Comparison of ENCODE assay signal across 8 cellular contexts in genomic region chr1:1374861-1375662, GRCh38. TPM values are rescaled to one million over a fixed set of nuclear protein-coding genes. Genes with fewer than 3 reads are reported as not detected.
DNase-seq lines count a peak whose midpoint lies in the region; ATAC-seq and TF ChIP-seq lines count a peak whose summit lies in the region.

Gene AURKAIP1, minus strand, starts transcription at chr1:1375207. Its CDS starts 451 bp downstream, at chr1:1374756.

- ATAC-seq in HG03442 (IDR thresholded peaks at IDR 0.05; ENCODE audit: unreplicated experiment), result peak; percentile 87
- peak; percentile 97 for ATAC-seq in activated CD4-positive, alpha-beta T cell treated with anti-CD3 and anti-CD28 coated beads for 36 hours

- peak within 1 kb of the TSS; percentile 91 for H3K27ac Mint-ChIP-seq in activated CD4-positive, alpha-beta T cell treated with anti-CD3 and anti-CD28 coated beads for 36 hours

- DNase-seq in BJ (ENCODE audit: low read depth) (peak; percentile 99), GM19238 (ENCODE audit: insufficient read length, low spot score) (peak; percentile 99), NCI-H524 (lab: John Stamatoyannopoulos, UW) (peak; percentile 97 to 99), choroid plexus epithelial cell (ENCODE audit: low read depth) (peak; percentile 100), kidney epithelial cell (ENCODE audit: low read depth) (peak; percentile 99)
- DNase-seq in activated CD4-positive, alpha-beta T cell treated with anti-CD3 and anti-CD28 coated beads for 36 hours, result peak; percentile 98
- peak; percentile 93 to 97 for DNase-seq in stimulated activated CD4-positive, alpha-beta T cell treated with anti-CD3 and anti-CD28 coated beads, Interleukin-15, amount 100 ng/mL, for 48 hours (ENCODE audit: low read depth in 2 of 2)

- TF ChIP-seq CTCF in BJ (IDR thresholded peaks at IDR 0.05; ENCODE audit: insufficient read depth, low read depth, low read length) (peak; percentile 51), choroid plexus epithelial cell (conservative IDR thresholded peaks at IDR 0.05; ENCODE audit: low read depth, low read length) (peak; percentile 29), kidney epithelial cell (IDR thresholded peaks at IDR 0.05; ENCODE audit: insufficient read depth, low read length, poor library complexity, severe bottlenecking) (peak; percentile 17)

- peaks cover 9% of the 10 kb centered on the region for H3K36me3 Mint-ChIP-seq in activated CD4-positive, alpha-beta T cell treated with anti-CD3 and anti-CD28 coated beads for 36 hours (ENCODE audit: low read depth)

- H3K9me3 Mint-ChIP-seq in activated CD4-positive, alpha-beta T cell treated with anti-CD3 and anti-CD28 coated beads for 36 hours (ENCODE audit: low read depth), result no peaks in the 10 kb centered on the region

- H3K4me3 ChIP-seq in BJ (ENCODE audit: low read depth, low read length) (peak within 1 kb of the TSS; percentile 78), choroid plexus epithelial cell (ENCODE audit: low read depth, low read length) (peak within 1 kb of the TSS; percentile 85), kidney epithelial cell (ENCODE audit: low read depth, low read length) (peak within 1 kb of the TSS; percentile 96)

- CTCF ChIA-PET in BJ (lab: Yijun Ruan, JAX), result interaction anchor here (0.6 to 6.4 kb wide), 10 partner anchors 11 to 1941 kb away, joined by 3 to 46 read pairs (median 4); partner anchors contain the start of genes CCNL2 and DVL1
- CTCF ChIA-PET in activated CD4-positive, alpha-beta T cell treated with anti-CD3 and anti-CD28 coated beads for 36 hours (lab: Charles Lee), result interaction anchor here (0.5 to 2.2 kb wide), 9 partner anchors 15 to 159 kb away, joined by 3 to 9 read pairs (median 3); partner anchors contain the start of gene CCNL2

- peaks cover 27% of the 10 kb centered on the region for H3K4me1 Mint-ChIP-seq in activated CD4-positive, alpha-beta T cell treated with anti-CD3 and anti-CD28 coated beads for 36 hours

- H3K27me3 ChIP-seq in BJ (ENCODE audit: control insufficient read depth, insufficient read depth, low read length) (no peaks in the 10 kb centered on the region), kidney epithelial cell (ENCODE audit: control insufficient read depth, insufficient read depth, low read length) (no peaks in the 10 kb centered on the region)

- peak within 1 kb of the TSS; percentile 87 for H3K4me3 Mint-ChIP-seq in activated CD4-positive, alpha-beta T cell treated with anti-CD3 and anti-CD28 coated beads for 36 hours

- H3K27me3 Mint-ChIP-seq in activated CD4-positive, alpha-beta T cell treated with anti-CD3 and anti-CD28 coated beads for 36 hours, result no peaks in the 10 kb centered on the region

- H3K36me3 ChIP-seq in BJ (ENCODE audit: control insufficient read depth, insufficient read depth, low read length) (peaks cover 5% of the 10 kb centered on the region), kidney epithelial cell (ENCODE audit: control insufficient read depth, insufficient read depth, low read length) (no peaks in the 10 kb centered on the region)

- POLR2A ChIA-PET in BJ (lab: Charles Lee), result interaction anchor here (0.5 to 1.2 kb wide), 9 partner anchors 16 to 534 kb away, joined by 3 to 19 read pairs (median 5); partner anchors contain the start of genes CCNL2 and MXRA8
- POLR2A ChIA-PET in activated CD4-positive, alpha-beta T cell treated with anti-CD3 and anti-CD28 coated beads for 36 hours (lab: Charles Lee), result interaction anchor here (0.5 to 1.3 kb wide), 9 partner anchors 14 to 195 kb away, joined by 3 to 12 read pairs (median 4); partner anchors contain the start of genes CCNL2 and MRPL20

- intact Hi-C loops in activated CD4-positive, alpha-beta T cell treated with anti-CD3 and anti-CD28 coated beads for 36 hours (cut with DNase I, micrococcal nuclease), result loop anchor here (1.0 to 2.0 kb wide), 16 partner anchors 24 to 342 kb away; partner anchors contain the start of genes CPTP (in 2 of the 2), INTS11 (in 2 of the 2), MRPL20 (in 2 of the 2) and PUSL1 (in 2 of the 2)

RNA-seq across cellular contexts. Expression of gene AURKAIP1, which starts in this region (rescaled TPM):
- polyA plus RNA-seq in BJ (2011; rRNA removed), result 73.2 and 97.8 TPM in 2 replicates
- 12.7 and 14.4 TPM in 2 replicates for polyA minus RNA-seq in BJ (2011; rRNA and poly(A)+ RNA removed)
- total RNA-seq in activated CD4-positive, alpha-beta T cell treated with anti-CD3 and anti-CD28 coated beads for 36 hours, result 100 to 1,000 TPM in 1 of 2 experiments, 10 to 100 TPM in 1; 89.5 to 117 TPM
- total RNA-seq in kidney epithelial cell, result 201 and 204 TPM in 2 replicates

Comparison
In these comparisons a context has a peak if more than half of its experiments do, and no peak if none do; other contexts are left out.
1. Peak in every context shown above with its lines: DNase-seq, ATAC-seq and H3K4me3 ChIP-seq.